ENCODE assay signal across 20 cellular contexts in genomic region chr14:53764846-53765245, GRCh38.
DNase-seq lines count a peak whose midpoint lies in the region; ATAC-seq, FAIRE-seq and TF ChIP-seq lines count a peak whose summit lies in the region.
"Had no signal": no experiment of that assay in that cellular context is flagged by ENCODE, and none has a peak within 500 bp of the region (broad histone marks: within the 10 kb centered on the region; RNA-seq: fewer than 3 reads in every experiment).

No MANE protein-coding gene starts in this region.

- H3K4me2 ChIP-seq in A549: 0 out of 3 replicates have a peak overlapping the region, but pooled peaks have one; percentile 18
- H3K4me2 ChIP-seq in HepG2 (ENCODE audit: low read depth, low read length): no peak overlapping the region
- H3K4me2 ChIP-seq: BLaER1 had no signal

- no peak for TF ChIP-seq RAD21 in A549 (conservative IDR thresholded peaks at IDR 0.05 in 1 of 2, IDR thresholded peaks at IDR 0.05 in 1 of 2)
- TF ChIP-seq RAD21 in HepG2 (CRISPR knock-in tag; IDR thresholded peaks at IDR 0.05): no peak

- H3K4me3 ChIP-seq in A549 (no peak overlapping the region), HepG2 (replicated peaks in 1 of 3; ENCODE audit: insufficient read depth in 1 of 3, low read depth in 2 of 3, low read length in 3 of 3) (no peak overlapping the region)
- H3K4me3 ChIP-seq: BLaER1 had no signal

- H3K9me3 ChIP-seq in A549 (no peaks in the 10 kb centered on the region), HepG2 (ENCODE audit: low read length) (no peaks in the 10 kb centered on the region)
- H3K9me3 ChIP-seq: BLaER1 had no signal

- TF ChIP-seq CTCF in A549 (IDR thresholded peaks at IDR 0.05): no peak
- TF ChIP-seq CTCF in HepG2 (CRISPR knock-in tag; IDR thresholded peaks at IDR 0.05): no peak
- no peak for TF ChIP-seq CTCF in HFFc6 (IDR thresholded peaks at IDR 0.05)

- TF ChIP-seq POLR2A in A549 (IDR thresholded peaks at IDR 0.05; ENCODE audit: low read length) (no peak), HepG2 (IDR thresholded peaks at IDR 0.05; ENCODE audit: insufficient read depth in 1 of 2, low read depth in 2 of 2, low read length in 2 of 2) (no peak)

- ATAC-seq in A549: no peak
- peak; percentile 46 for ATAC-seq in GM18909 (IDR thresholded peaks at IDR 0.05; ENCODE audit: poor library complexity, unreplicated experiment)
- peak; percentile 57; the same call in 1 of the 3 replicates for ATAC-seq in HepG2
- no peak for ATAC-seq in GM18907 (IDR thresholded peaks at IDR 0.05; ENCODE audit: unreplicated experiment)
- ATAC-seq: CD8-positive, alpha-beta T cell had no signal

- H4K20me1 ChIP-seq in HepG2 (ENCODE audit: insufficient read depth, low read length): no peaks in the 10 kb centered on the region
- H4K20me1 ChIP-seq: BLaER1 had no signal

- TF ChIP-seq EP300 in A549 (IDR thresholded peaks at IDR 0.05) (no peak), HepG2 (IDR thresholded peaks at IDR 0.05; ENCODE audit: low read depth in 2 of 2, low read length in 2 of 2) (no peak), HepG2 (CRISPR knock-in tag; IDR thresholded peaks at IDR 0.05; ENCODE audit: borderline replicate concordance) (no peak)

- BruUV-seq in HepG2 (replicated peaks; lab: Mats Ljungman, UMichigan): no TSS peak

- no peak overlapping the region for H3K27ac ChIP-seq in A549
- H3K27ac ChIP-seq in HepG2 (ENCODE audit: extremely low read length, insufficient read depth, low read length): no peak overlapping the region
- H3K27ac ChIP-seq: 22Rv1, BLaER1 had no signal

- H3K27ac Mint-ChIP-seq in HFFc6: no peak overlapping the region
- H3K27ac Mint-ChIP-seq: CD14-positive monocyte; CD8-positive, alpha-beta T cell; H9 had no signal

- CTCF ChIA-PET in A549 (lab: Yijun Ruan, JAX): interaction anchor here (0.5 to 1.2 kb wide), 2 partner anchors 9 to 1073 kb away, joined by 3 read pairs; no protein-coding TSS in a partner anchor
- CTCF ChIA-PET in HepG2 (lab: Yijun Ruan, JAX; ENCODE audit: low intra/inter-chr PET ratio, low total read pairs): no interaction called here

- H3K27me3 Mint-ChIP-seq in HFFc6 (ENCODE audit: insufficient read depth): peaks cover 2% of the 10 kb centered on the region

- H3K9me3 Mint-ChIP-seq in HFFc6: peaks cover 4% of the 10 kb centered on the region; the same call in 1 of the 2 replicates
- H3K9me3 Mint-ChIP-seq: H9 had no signal

- DNase-seq in A549 (ENCODE audit: low read depth in 1 of 2, low spot score in 1 of 2): no peak
- DNase-seq in SW480 (ENCODE audit: low spot score): peak; percentile 35
- peak; percentile 18 for DNase-seq in HepG2 (ENCODE audit: low spot score)
- DNase-seq in HFFc6: no peak
- DNase-seq in COR-L47 (lab: John Stamatoyannopoulos, UW): no peak
- no peak for DNase-seq in NCI-H2029 treated with DMSO at 0.1 percent for 48 hours (lab: John Stamatoyannopoulos, UW)
- DNase-seq: CD8-positive, alpha-beta T cell; DND-41; EL; GOT3; H9; Kasumi-1; KG1 had no signal

- H3K27me3 ChIP-seq in HepG2 (ENCODE audit: control insufficient read depth in 1 of 2, insufficient read depth in 2 of 2, low read length in 2 of 2): no peaks in the 10 kb centered on the region
- H3K27me3 ChIP-seq: BLaER1 had no signal

- H3K4me3 Mint-ChIP-seq in HFFc6: no peak overlapping the region
- H3K4me3 Mint-ChIP-seq: CD14-positive monocyte; CD8-positive, alpha-beta T cell; H9 had no signal

- H3K9ac ChIP-seq in HepG2 (ENCODE audit: insufficient read depth, low read depth, low read length): no peak overlapping the region
- H3K9ac ChIP-seq: BLaER1 had no signal

- no peaks in the 10 kb centered on the region for H3K79me2 ChIP-seq in HepG2 (ENCODE audit: insufficient read depth, low read length)

- no peaks in the 10 kb centered on the region for H3K4me1 Mint-ChIP-seq in HFFc6 (ENCODE audit: low read depth)
- H3K4me1 Mint-ChIP-seq: CD14-positive monocyte, H9 had no signal

- H3K4me1 ChIP-seq in A549 (peaks cover 15% of the 10 kb centered on the region; the same call in 2 of the 3 replicates), HepG2 (ENCODE audit: insufficient read depth, low read length) (peaks cover 11% of the 10 kb centered on the region)
- H3K4me1 ChIP-seq: BLaER1 had no signal

- H3K36me3 Mint-ChIP-seq in HFFc6 (ENCODE audit: low read depth): no peaks in the 10 kb centered on the region; the same call in 1 of the 2 replicates
- H3K36me3 Mint-ChIP-seq: CD14-positive monocyte; CD8-positive, alpha-beta T cell had no signal

- intact Hi-C loops in HepG2 (cut with micrococcal nuclease; ENCODE audit: unreplicated experiment): no loop called here

- WGBS in A549 (ENCODE audit: missing lambda C conversion rate): 65% methylated on average over 1 of the region's 1 CpG
- 84% methylated on average over 1 of the region's 1 CpG for WGBS in HepG2 (ENCODE audit: low lambda C conversion rate)

- no peak overlapping the region for H2AFZ ChIP-seq in HepG2 (ENCODE audit: low read length)

- no peaks in the 10 kb centered on the region for H3K36me3 ChIP-seq in HepG2 (replicated peaks in 1 of 2; ENCODE audit: control insufficient read depth in 1 of 2, insufficient read depth in 2 of 2, low read length in 2 of 2)
- H3K36me3 ChIP-seq: BLaER1 had no signal

- POLR2A ChIA-PET in A549 (lab: Yijun Ruan, JAX) (no interaction called here), HepG2 (lab: Yijun Ruan, JAX) (no interaction called here)

- in situ Hi-C loops in HepG2 (cut with HindIII; ENCODE audit: extremely low pct_ligation_motif_present, low pct_unique_long_range_greater_than_20kb): no loop called here

- FAIRE-seq in A549 (lab: Jason Lieb, UNC): peak; percentile 13
- no peak for FAIRE-seq in HepG2 (lab: Jason Lieb, UNC)
- FAIRE-seq: D721Med, GM12891 had no signal

TF ChIP-seq in A549, 52 proteins besides CTCF, POLR2A, EP300 and RAD21:
- no peak for TF ChIP-seq FOSL2 (IDR thresholded peaks at IDR 0.05)
- peak; percentile 54 for TF ChIP-seq FOSL2 (CRISPR knock-in tag; IDR thresholded peaks at IDR 0.05)
- no peak for TF ChIP-seq NPAS2 (CRISPR knock-in tag; IDR thresholded peaks at IDR 0.05; ENCODE audit: borderline replicate concordance)

TF ChIP-seq in HepG2, 621 proteins besides CTCF, POLR2A, EP300 and RAD21:
- no peak for TF ChIP-seq CENPT (CRISPR knock-in tag; IDR thresholded peaks at IDR 0.05; ENCODE audit: low read depth)
- no peak for TF ChIP-seq FOSL1 (CRISPR knock-in tag; IDR thresholded peaks at IDR 0.05; ENCODE audit: borderline replicate concordance)
- no peak for TF ChIP-seq KLF12 (CRISPR knock-in tag; IDR thresholded peaks at IDR 0.05; ENCODE audit: borderline replicate concordance)
- no peak for TF ChIP-seq MED13 (CRISPR knock-in tag; IDR thresholded peaks at IDR 0.05)
- TF ChIP-seq ZNF550 (CRISPR knock-in tag; IDR thresholded peaks at IDR 0.05; ENCODE audit: borderline replicate concordance): no peak
- no peak for TF ChIP-seq PAXIP1 (CRISPR knock-in tag; conservative IDR thresholded peaks at IDR 0.05)
- TF ChIP-seq REPIN1 (CRISPR knock-in tag; IDR thresholded peaks at IDR 0.05; ENCODE audit: borderline replicate concordance, low read depth): no peak
- no peak for TF ChIP-seq ASH2L (IDR thresholded peaks at IDR 0.05; ENCODE audit: insufficient read length, low read depth, low read length)
- TF ChIP-seq ZC3H4 (CRISPR knock-in tag; IDR thresholded peaks at IDR 0.05; ENCODE audit: borderline replicate concordance): no peak
- TF ChIP-seq ZNF275 (CRISPR knock-in tag; IDR thresholded peaks at IDR 0.05; ENCODE audit: borderline replicate concordance): no peak
- no peak for TF ChIP-seq ATAD3A (CRISPR knock-in tag; IDR thresholded peaks at IDR 0.05)
- TF ChIP-seq ARNTL (CRISPR knock-in tag; IDR thresholded peaks at IDR 0.05): no peak

Comparison
In these comparisons a context has a peak if more than half of its experiments do, and no peak if none do; other contexts are left out.
1. ATAC-seq: peak in GM18909 (single experiment) and HepG2 (single experiment); none in A549 (0 of 2) and GM18907 (single experiment).
2. DNase-seq: peak in SW480 (single experiment) and HepG2 (single experiment); none in A549 (0 of 2), HFFc6 (single experiment), COR-L47 (single experiment) and NCI-H2029 treated with DMSO at 0.1 percent for 48 hours (single experiment).